In genomic region chr3:147385059-147386012, GRCh38 we compare ENCODE assay signal across 26 cellular contexts. TPM values are rescaled to one million over a fixed set of nuclear protein-coding genes. Genes with fewer than 3 reads are reported as not detected.
"Had no signal": no experiment of that assay in that cellular context is flagged by ENCODE, and none has a peak within 500 bp of the region (broad histone marks: within the 10 kb centered on the region; RNA-seq: fewer than 3 reads in every experiment).

No MANE protein-coding gene starts in this region.

- H3K27ac ChIP-seq: body of pancreas, epithelial cell of prostate, gastroesophageal sphincter, right lobe of liver, skin epidermis, tibial artery had no signal

- H3K36me3 Mint-ChIP-seq: memory B cell had no signal

- DNase-seq: activated CD4-positive, alpha-beta T cell treated with anti-CD3 and anti-CD28 coated beads, Interleukin-2, amount 10 ng/mL, durations not matched to agents 7 days and 5 days; activated gamma-delta T cell treated with Interleukin-2 at 50 U/mL for 16 hours; anterior cingulate cortex; body of pancreas; caudate nucleus; effector memory CD8-positive, alpha-beta T cell; left colon; nucleus accumbens; posterior cingulate gyrus; right lobe of liver; stimulated activated CD4-positive, alpha-beta T cell treated with anti-CD3 and anti-CD28 coated beads, Interleukin-1b, Interleukin-23, amount 100 ng/mL, for 48 hours; stimulated activated naive CD8-positive, alpha-beta T cell treated with anti-CD3 and anti-CD28 coated beads, Interleukin-15, amount 100 ng/mL, for 72 hours; T-helper 2 cell; tibial artery had no signal

- H3K4me3 Mint-ChIP-seq: activated CD4-positive, alpha-beta T cell treated with anti-CD3 and anti-CD28 coated beads, Interleukin-2, amount 10 ng/mL, durations not matched to agents 7 days and 5 days; activated CD8-positive, alpha-beta T cell treated with anti-CD3 and anti-CD28 coated beads for 36 hours; activated naive CD4-positive, alpha-beta T cell treated with anti-CD3 and anti-CD28 coated beads, Interleukin-2, amount 50 U/mL, for 24 hours; activated T-helper 1 cell treated with anti-CD3 and anti-CD28 coated beads, Interleukin-12 subunit alpha, Interleukin-12 subunit beta, Interleukin-2, Interleukin-4 antibody, amounts not matched to agents 30 ng/mL and 10 ng/mL and 1 ng/mL, durations not matched to agents 14 hours and 24 hours and 36 hours; effector memory CD8-positive, alpha-beta T cell; memory B cell; nephron progenitor cell; stimulated activated naive CD8-positive, alpha-beta T cell treated with anti-CD3 and anti-CD28 coated beads, Interleukin-15, amount 100 ng/mL, for 72 hours had no signal

- H3K9me3 Mint-ChIP-seq: activated T-helper 1 cell treated with anti-CD3 and anti-CD28 coated beads, Interleukin-12 subunit alpha, Interleukin-12 subunit beta, Interleukin-2, Interleukin-4 antibody, amounts not matched to agents 30 ng/mL and 10 ng/mL and 1 ng/mL, durations not matched to agents 14 hours and 24 hours and 36 hours; nephron progenitor cell had no signal

- H3K4me1 ChIP-seq: body of pancreas, gastroesophageal sphincter, right lobe of liver, tibial artery had no signal

- H3K9me3 ChIP-seq: body of pancreas, right lobe of liver, tibial artery had no signal

- H3K36me3 ChIP-seq: gastroesophageal sphincter, right lobe of liver, tibial artery had no signal

- H3K4me1 Mint-ChIP-seq: activated CD4-positive, alpha-beta T cell treated with anti-CD3 and anti-CD28 coated beads, Interleukin-2, amount 10 ng/mL, durations not matched to agents 7 days and 5 days; activated naive CD4-positive, alpha-beta T cell treated with anti-CD3 and anti-CD28 coated beads, Interleukin-2, amount 50 U/mL, for 24 hours; memory B cell had no signal

- ATAC-seq: activated CD4-positive, CD25-positive, alpha-beta regulatory T cell treated with anti-CD3 and anti-CD28 coated beads, Interleukin-2, amount 50 U/mL, for 24 hours; activated CD8-positive, alpha-beta T cell treated with anti-CD3 and anti-CD28 coated beads for 36 hours; body of pancreas; effector memory CD8-positive, alpha-beta T cell; gastroesophageal sphincter; left colon; stimulated activated naive CD8-positive, alpha-beta T cell treated with anti-CD3 and anti-CD28 coated beads, Interleukin-15, amount 100 ng/mL, for 72 hours had no signal

- H3K27ac Mint-ChIP-seq: activated CD4-positive, alpha-beta T cell treated with anti-CD3 and anti-CD28 coated beads, Interleukin-2, amount 10 ng/mL, durations not matched to agents 7 days and 5 days; activated CD8-positive, alpha-beta T cell treated with anti-CD3 and anti-CD28 coated beads for 36 hours; activated naive CD4-positive, alpha-beta T cell treated with anti-CD3 and anti-CD28 coated beads, Interleukin-2, amount 50 U/mL, for 24 hours; activated T-helper 1 cell treated with anti-CD3 and anti-CD28 coated beads, Interleukin-12 subunit alpha, Interleukin-12 subunit beta, Interleukin-2, Interleukin-4 antibody, amounts not matched to agents 30 ng/mL and 10 ng/mL and 1 ng/mL, durations not matched to agents 14 hours and 24 hours and 36 hours; effector memory CD8-positive, alpha-beta T cell; memory B cell; nephron progenitor cell; stimulated activated naive CD8-positive, alpha-beta T cell treated with anti-CD3 and anti-CD28 coated beads, Interleukin-15, amount 100 ng/mL, for 72 hours had no signal

- H3K4me3 ChIP-seq: body of pancreas, gastroesophageal sphincter, right lobe of liver, skin epidermis, tibial artery had no signal

- FAIRE-seq: keratinocyte had no signal

RNA-seq across cellular contexts. Expression of gene ZIC4, which starts 21.0 kb away (rescaled TPM):
- total RNA-seq: activated CD4-positive, alpha-beta T cell treated with anti-CD3 and anti-CD28 coated beads, Interleukin-2, amount 10 ng/mL, durations not matched to agents 7 days and 5 days; activated CD8-positive, alpha-beta T cell treated with anti-CD3 and anti-CD28 coated beads for 36 hours; activated T-helper 1 cell treated with anti-CD3 and anti-CD28 coated beads, Interleukin-12 subunit alpha, Interleukin-12 subunit beta, Interleukin-2, Interleukin-4 antibody, amounts not matched to agents 30 ng/mL and 10 ng/mL and 1 ng/mL, durations not matched to agents 14 hours and 24 hours and 36 hours; body of pancreas; dermis microvascular lymphatic vessel endothelial cell; left colon; urinary bladder had no signal
- polyA plus RNA-seq: keratinocyte, urinary bladder had no signal

RNA-seq across cellular contexts. Expression of gene ZIC1, which starts 23.8 kb away (rescaled TPM):
- total RNA-seq: activated CD4-positive, alpha-beta T cell treated with anti-CD3 and anti-CD28 coated beads, Interleukin-2, amount 10 ng/mL, durations not matched to agents 7 days and 5 days; activated CD8-positive, alpha-beta T cell treated with anti-CD3 and anti-CD28 coated beads for 36 hours; activated T-helper 1 cell treated with anti-CD3 and anti-CD28 coated beads, Interleukin-12 subunit alpha, Interleukin-12 subunit beta, Interleukin-2, Interleukin-4 antibody, amounts not matched to agents 30 ng/mL and 10 ng/mL and 1 ng/mL, durations not matched to agents 14 hours and 24 hours and 36 hours; body of pancreas; dermis microvascular lymphatic vessel endothelial cell; left colon; urinary bladder had no signal
- polyA plus RNA-seq: keratinocyte, urinary bladder had no signal
